8 cellular contexts compared by ENCODE assay signal in the genomic region with DNA sequence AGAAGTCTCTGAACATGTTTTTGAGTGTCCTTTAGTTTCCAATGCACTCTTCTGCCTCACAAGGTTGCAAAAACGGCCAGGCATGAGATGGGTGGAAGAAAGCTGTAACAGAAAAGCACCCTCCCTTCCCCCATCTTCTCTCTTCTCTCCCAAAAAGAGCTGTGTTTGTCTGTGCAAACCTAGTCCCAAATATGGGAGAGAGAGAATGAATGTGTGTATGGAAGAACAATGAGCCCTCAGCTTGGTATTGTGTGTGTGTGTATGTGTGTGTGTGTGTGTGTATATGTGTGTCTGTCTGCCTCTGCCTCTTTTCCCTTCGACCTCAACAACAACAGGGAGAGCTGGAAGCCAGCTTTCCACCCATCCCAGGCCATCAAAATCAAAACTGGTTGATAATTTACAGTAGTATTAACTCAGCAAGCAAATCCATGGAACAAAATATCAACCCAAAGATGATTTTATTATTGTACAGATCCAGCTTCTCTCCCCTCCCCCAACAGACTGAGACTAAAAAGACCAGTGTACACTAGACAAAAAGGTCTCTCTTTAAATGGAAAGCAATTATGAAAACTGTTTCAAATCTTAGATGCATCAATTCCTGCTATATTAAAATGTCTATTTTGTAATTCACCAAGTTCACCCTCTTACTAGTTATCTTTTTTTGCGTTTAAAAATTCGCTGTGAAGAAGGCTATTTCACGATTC. TPM values are rescaled to one million over a fixed set of nuclear protein-coding genes. Genes with fewer than 3 reads are reported as not detected.
DNase-seq lines count a peak whose midpoint lies in the region; ATAC-seq, FAIRE-seq and TF ChIP-seq lines count a peak whose summit lies in the region.

No MANE protein-coding gene starts in this region.

- no peaks in the 10 kb centered on the region for H3K9me3 ChIP-seq in H9 (ENCODE audit: control insufficient read depth, low read depth, low read length)
- H3K9me3 ChIP-seq in T-helper 17 cell (ENCODE audit: control insufficient read depth, low read length, poor library complexity, severe bottlenecking), result no peaks in the 10 kb centered on the region
- H3K9me3 ChIP-seq in prostate gland, result no peaks in the 10 kb centered on the region

- H2BK5ac ChIP-seq in H9 (ENCODE audit: insufficient read length, low read length), result no peak overlapping the region

- no peak overlapping the region for H2BK12ac ChIP-seq in H9 (ENCODE audit: insufficient read length, low read depth, low read length)

- FAIRE-seq in D721Med (lab: Jason Lieb, UNC), result no peak

- H3K4me1 ChIP-seq in ACC112 (ENCODE audit: control insufficient read depth, insufficient read depth, low read length, unreplicated experiment) (peaks cover 12% of the 10 kb centered on the region), H9 (ENCODE audit: insufficient read depth, low read length) (peaks cover 10% of the 10 kb centered on the region; the same call in 1 of the 2 replicates), prostate gland (replicated peaks) (no peaks in the 10 kb centered on the region)

- intact Hi-C loops in prostate gland (cut with DNase I), result no loop called here

- H4K5ac ChIP-seq in H9 (ENCODE audit: insufficient read length, low read depth, low read length), result no peak overlapping the region

- no peak overlapping the region for H4K8ac ChIP-seq in H9 (replicated peaks; ENCODE audit: insufficient read length, low read depth, low read length)

- no peaks in the 10 kb centered on the region; a peak in 1 of 5 replicates for H3K9me3 Mint-ChIP-seq in H9

- H3K23ac ChIP-seq in H9 (ENCODE audit: insufficient read length, low read depth, low read length), result no peak overlapping the region

- H3K79me1 ChIP-seq in H9 (ENCODE audit: insufficient read depth, low read depth, low read length, poor library complexity, severe bottlenecking), result peaks cover 5% of the 10 kb centered on the region

- DNase-seq in H9 (no peak), T-helper 17 cell (no peak), fibroblast of villous mesenchyme (ENCODE audit: low read depth) (peak; percentile 27), prostate gland (ENCODE audit: low spot score) (no peak), OCI-M2 (lab: John Stamatoyannopoulos, UW; ENCODE audit: unreplicated experiment) (no peak), GM03348 (ENCODE audit: low spot score) (no peak), D721Med (ENCODE audit: insufficient read length, low spot score) (no peak)

- H3K56ac ChIP-seq in H9 (ENCODE audit: insufficient read length, low read depth, low read length), result no peak overlapping the region

- no peaks in the 10 kb centered on the region for H3K27me3 ChIP-seq in ACC112 (ENCODE audit: insufficient read depth, low read length)
- H3K27me3 ChIP-seq in H9 (ENCODE audit: insufficient read depth, low read length), result no peaks in the 10 kb centered on the region
- no peaks in the 10 kb centered on the region for H3K27me3 ChIP-seq in prostate gland (replicated peaks; ENCODE audit: insufficient read depth)

- H3K4ac ChIP-seq in H9 (ENCODE audit: low read depth, low read length), result no peak overlapping the region

- H3K4me3 ChIP-seq in ACC112 (ENCODE audit: low read depth, low read length), result peak overlapping the region; percentile 96
- H3K4me3 ChIP-seq in fibroblast of villous mesenchyme (ENCODE audit: low read depth, low read length), result peak overlapping the region; percentile 89
- peak overlapping the region in 1 of 2 donors; percentile 85 for H3K4me3 ChIP-seq in prostate gland

- H3K9ac ChIP-seq in H9 (ENCODE audit: extremely low read depth, insufficient read length, low read length), result peak overlapping the region; percentile 21

- no peak overlapping the region for H4K91ac ChIP-seq in H9 (ENCODE audit: insufficient read length, low read depth, low read length)

- H2BK20ac ChIP-seq in H9 (ENCODE audit: low read depth, low read length, poor library complexity, severe bottlenecking), result no peak overlapping the region

- H3K4me3 Mint-ChIP-seq in H9 (peak overlapping the region; percentile 88 to 93), T-helper 17 cell (peak overlapping the region; percentile 97)

- H3K14ac ChIP-seq in H9 (ENCODE audit: insufficient read depth, low read length), result no peak overlapping the region

- H2BK120ac ChIP-seq in H9 (ENCODE audit: low read depth, low read length, poor library complexity, severe bottlenecking), result no peak overlapping the region

- H2AFZ ChIP-seq in ACC112 (ENCODE audit: low read length, unreplicated experiment) (peak overlapping the region; percentile 4), H9 (ENCODE audit: low read length) (no peak overlapping the region)

- H4K20me1 ChIP-seq in H9 (ENCODE audit: control insufficient read depth, insufficient read depth, insufficient read length), result no peaks in the 10 kb centered on the region

- H3K27me3 Mint-ChIP-seq in H9 (ENCODE audit: low read depth), result no peaks in the 10 kb centered on the region
- no peaks in the 10 kb centered on the region for H3K27me3 Mint-ChIP-seq in T-helper 17 cell

- H3T11ph ChIP-seq in H9 (ENCODE audit: low read length), result no peak overlapping the region

- ATAC-seq in T-helper 17 cell, result no peak

- peak overlapping the region; percentile 74 for H3K4me2 ChIP-seq in H9 (ENCODE audit: insufficient read depth, insufficient read length, low read length)

- H3K79me2 ChIP-seq in ACC112 (ENCODE audit: control insufficient read depth, insufficient read depth, low read length, unreplicated experiment) (peaks cover 34% of the 10 kb centered on the region), H9 (ENCODE audit: insufficient read depth, low read length) (peaks cover 28% of the 10 kb centered on the region; the same call in 1 of the 2 replicates)

- peak overlapping the region; percentile 9 to 76 (median 72); a peak in 4 of 7 replicates for H3K27ac Mint-ChIP-seq in H9
- peak overlapping the region; percentile 97 for H3K27ac Mint-ChIP-seq in T-helper 17 cell

- TF ChIP-seq CTCF in H9 (conservative IDR thresholded peaks at IDR 0.05), result no peak
- no peak for TF ChIP-seq CTCF in fibroblast of villous mesenchyme (IDR thresholded peaks at IDR 0.05; ENCODE audit: insufficient read depth, low read depth, low read length)
- TF ChIP-seq CTCF in prostate gland (IDR thresholded peaks at IDR 0.05), result no peak
- TF ChIP-seq CTCF in D721Med (IDR thresholded peaks at IDR 0.05; ENCODE audit: insufficient read depth, missing control alignments), result no peak

- H3K36me3 Mint-ChIP-seq in H9 (ENCODE audit: insufficient read depth in 1 of 3, low read depth in 3 of 3) (no peaks in the 10 kb centered on the region), T-helper 17 cell (ENCODE audit: low read depth) (peaks cover 2% of the 10 kb centered on the region)

- H2AK5ac ChIP-seq in H9 (ENCODE audit: insufficient read length, low read length), result no peak overlapping the region

- peaks cover 4% of the 10 kb centered on the region for H3K23me2 ChIP-seq in H9 (ENCODE audit: insufficient read length, low read depth, low read length, poor library complexity, severe bottlenecking)

- H2BK15ac ChIP-seq in H9 (ENCODE audit: low read depth, low read length), result no peak overlapping the region

- H3K36me3 ChIP-seq in ACC112 (ENCODE audit: insufficient read depth, low read length), result no peaks in the 10 kb centered on the region
- no peaks in the 10 kb centered on the region for H3K36me3 ChIP-seq in prostate gland

- H3K18ac ChIP-seq in H9 (ENCODE audit: insufficient read length, low read depth, low read length), result no peak overlapping the region

- no CpG with 5 or more reads among the region's 5 CpGs for WGBS in H9 (ENCODE audit: extremely low coverage, insufficient read length, low lambda C conversion rate)
- WGBS in prostate gland, result 12% methylated on average over 5 of the region's 5 CpGs

- H3K27ac ChIP-seq in ACC112 (ENCODE audit: low read depth, low read length), result peak overlapping the region; percentile 69
- H3K27ac ChIP-seq in H9 (ENCODE audit: insufficient read length, low read depth, low read length), result no peak overlapping the region
- H3K27ac ChIP-seq in prostate gland, result peak overlapping the region; percentile 94 to 97

- peaks cover 37 to 39% of the 10 kb centered on the region in 2 experiments for H3K4me1 Mint-ChIP-seq in H9
- H3K4me1 Mint-ChIP-seq in T-helper 17 cell, result peaks cover 29% of the 10 kb centered on the region

- TF ChIP-seq POLR2A in prostate gland (IDR thresholded peaks at IDR 0.05), result no peak

RNA-seq across cellular contexts. Expression of gene RERE, which starts 1.7 kb away (rescaled TPM):
- total RNA-seq in H9 (2021), result 92.7 and 103 TPM in 2 replicates
- total RNA-seq in T-helper 17 cell, result 100 to 1,000 TPM; 102 to 108 TPM
- total RNA-seq in fibroblast of villous mesenchyme, result 51.4 and 56.0 TPM in 2 replicates
- 100 to 1,000 TPM; 207 to 322 TPM for total RNA-seq in prostate gland
